10 cellular contexts compared by ENCODE assay signal in genomic region chr7:47328392-47329319, GRCh38.
DNase-seq lines count a peak whose midpoint lies in the region; TF ChIP-seq lines count a peak whose summit lies in the region.
"Had no signal": no experiment of that assay in that cellular context is flagged by ENCODE, and none has a peak within 500 bp of the region (broad histone marks: within the 10 kb centered on the region; RNA-seq: fewer than 3 reads in every experiment).

No MANE protein-coding gene starts in this region.

- H3K9me3 Mint-ChIP-seq in CD14-positive monocyte: no peaks in the 10 kb centered on the region

- no peak overlapping the region for H3K9ac ChIP-seq in rectal smooth muscle tissue (ENCODE audit: low read length)

- no peaks in the 10 kb centered on the region for H3K27me3 ChIP-seq in right atrium auricular region
- no peaks in the 10 kb centered on the region for H3K27me3 ChIP-seq in rectal smooth muscle tissue (ENCODE audit: control insufficient read depth, insufficient read depth, low read length)

- peak overlapping the region; percentile 39 to 45 for H3K4me3 ChIP-seq in right atrium auricular region
- H3K4me3 ChIP-seq in rectal smooth muscle tissue (ENCODE audit: low read length): no peak overlapping the region

- intact Hi-C loops in CD14-positive monocyte (cut with micrococcal nuclease): no loop called here

- no peaks in the 10 kb centered on the region for H3K27me3 Mint-ChIP-seq in CD14-positive monocyte (ENCODE audit: low read depth in 3 of 3)

- DNase-seq in CD14-positive monocyte (ENCODE audit: low spot score): no peak
- DNase-seq in right atrium auricular region (ENCODE audit: low spot score): no peak
- DNase-seq in stimulated activated CD8-positive, alpha-beta memory T cell treated with anti-CD3 and anti-CD28 coated beads, Interleukin-4, amount 100 ng/mL, for 48 hours: no peak
- no peak for DNase-seq in NCI-H2227 treated with DMSO at 0.1 percent for 48 hours (lab: John Stamatoyannopoulos, UW)
- DNase-seq in NCI-H146 (lab: John Stamatoyannopoulos, UW): no peak
- DNase-seq in stimulated activated CD4-positive, alpha-beta T cell treated with anti-CD3 and anti-CD28 coated beads, Interleukin-15, amount 100 ng/mL, for 24 hours: no peak
- DNase-seq: COR-L47, NCI-H187 had no signal

- H3K27ac ChIP-seq in angular gyrus (ENCODE audit: low read depth, low read length) (peak overlapping the region; percentile 53), right atrium auricular region (peak overlapping the region; percentile 91 to 96), rectal smooth muscle tissue (ENCODE audit: low read depth, low read length) (peak overlapping the region; percentile 0)

- peak overlapping the region in 4 of 7 donors; percentile 5 to 78 (median 49) for H3K27ac Mint-ChIP-seq in CD14-positive monocyte

- H3K4me1 Mint-ChIP-seq in CD14-positive monocyte: no peaks in the 10 kb centered on the region

- H3K4me1 ChIP-seq in right atrium auricular region: peaks cover 0 to 79% of the 10 kb centered on the region in 2 donors
- peaks cover 16% of the 10 kb centered on the region for H3K4me1 ChIP-seq in rectal smooth muscle tissue (ENCODE audit: control insufficient read depth, insufficient read depth, low read length)

- no peak for TF ChIP-seq CTCF in CD14-positive monocyte (IDR thresholded peaks at IDR 0.05)
- no peak for TF ChIP-seq CTCF in right atrium auricular region (IDR thresholded peaks at IDR 0.05)

- peaks cover 63 to 83% of the 10 kb centered on the region in 2 donors for H3K36me3 Mint-ChIP-seq in CD14-positive monocyte

- H3K36me3 ChIP-seq in right atrium auricular region (no peaks in the 10 kb centered on the region), rectal smooth muscle tissue (ENCODE audit: control insufficient read depth, insufficient read depth, low read length) (no peaks in the 10 kb centered on the region)

- no peak overlapping the region for H3K4me3 Mint-ChIP-seq in CD14-positive monocyte

- no peaks in the 10 kb centered on the region for H3K9me3 ChIP-seq in right atrium auricular region

Comparison
In these comparisons a context has a peak if more than half of its experiments do, and no peak if none do; other contexts are left out.
1. H3K27ac ChIP-seq: peak in every context shown above with its lines; median percentile 94 in right atrium auricular region; 53 in angular gyrus; 0 in rectal smooth muscle tissue.